Comparison of ENCODE assay signal across 1 cellular context in the genomic region with DNA sequence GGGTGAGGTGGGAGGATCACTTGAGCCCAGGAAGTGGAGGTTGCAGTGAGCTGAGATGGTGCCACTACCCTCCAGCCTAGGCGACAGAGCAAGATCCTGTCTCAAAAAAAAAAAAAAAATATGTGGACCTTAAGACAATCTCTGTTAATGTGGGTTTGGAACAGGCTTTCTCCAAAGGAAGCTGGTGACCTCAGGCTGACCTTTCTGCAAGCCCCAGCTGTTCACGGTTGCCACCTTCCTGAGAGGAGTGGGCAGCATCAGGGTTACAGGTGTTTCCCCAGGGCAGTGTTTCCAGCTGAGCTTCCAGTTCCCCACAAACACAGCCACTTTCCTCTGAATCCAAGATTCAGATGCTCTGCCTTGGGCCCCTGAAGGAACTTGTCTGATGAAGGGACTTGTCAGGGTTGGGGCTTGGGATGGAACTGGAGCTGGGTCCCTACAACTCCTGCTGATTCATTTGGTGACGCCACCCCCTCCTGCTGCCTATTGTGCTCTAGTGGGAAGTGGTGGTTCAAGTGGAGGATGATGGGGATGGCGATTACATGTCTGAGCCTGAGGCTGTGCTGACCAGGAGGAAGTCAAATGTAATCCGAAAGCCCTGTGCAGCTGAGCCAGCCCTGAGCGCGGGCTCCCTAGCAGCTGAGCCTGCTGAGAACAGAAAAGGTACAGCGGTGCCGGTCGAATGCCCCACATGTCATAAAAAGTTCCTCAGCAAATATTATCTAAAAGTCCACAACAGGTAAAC.
TF ChIP-seq lines count a peak whose summit lies in the region.

No MANE protein-coding gene starts in this region.

TF ChIP-seq in K562, 482 proteins besides CTCF, POLR2A, EP300 and RAD21 (continues in another document):
- TF ChIP-seq ILK (tag; IDR thresholded peaks at IDR 0.05; ENCODE audit: borderline replicate concordance, low read depth) (no peak), ATF7 (IDR thresholded peaks at IDR 0.05) (peak; percentile 72; the same call in 1 of the 2 replicates), GATA2 (CRISPR knock-in tag; IDR thresholded peaks at IDR 0.05) (peak; percentile 42; the same call in 1 of the 2 replicates), TOE1 (IDR thresholded peaks at IDR 0.05; ENCODE audit: borderline replicate concordance) (no peak), TOE1 (CRISPR knock-in tag; IDR thresholded peaks at IDR 0.05; ENCODE audit: borderline replicate concordance, low read depth) (no peak), ZNF12 (CRISPR knock-in tag; IDR thresholded peaks at IDR 0.05) (peak; percentile 94), LEF1 (IDR thresholded peaks at IDR 0.05) (no peak), YY1 (IDR thresholded peaks at IDR 0.05; ENCODE audit: borderline replicate concordance in 1 of 3, control insufficient read depth in 1 of 3, extremely low read depth in 1 of 3, insufficient read depth in 3 of 3, insufficient read length in 1 of 3, insufficient replicate concordance in 2 of 3, low read depth in 1 of 3, low read length in 2 of 3) (no peak), FOXM1 (IDR thresholded peaks at IDR 0.05; ENCODE audit: low read depth) (no peak), FOXM1 (CRISPR knock-in tag; IDR thresholded peaks at IDR 0.05; ENCODE audit: low read depth) (no peak), NCOA4 (IDR thresholded peaks at IDR 0.05; ENCODE audit: partially characterized antibody) (no peak), RBM25 (IDR thresholded peaks at IDR 0.05; ENCODE audit: low read depth, low read length, severe bottlenecking) (no peak), HNRNPL (IDR thresholded peaks at IDR 0.05; ENCODE audit: low read depth, low read length) (no peak), TRIM28 (IDR thresholded peaks at IDR 0.05) (no peak), CREB1 (IDR thresholded peaks at IDR 0.05) (no peak), CREB1 (CRISPR knock-in tag; IDR thresholded peaks at IDR 0.05) (peak; percentile 40; the same call in 1 of the 2 replicates), ETV6 (IDR thresholded peaks at IDR 0.05; ENCODE audit: borderline replicate concordance in 1 of 2, low read depth in 2 of 2, low read length in 1 of 2) (no peak), ETV6 (CRISPR knock-in tag; IDR thresholded peaks at IDR 0.05; ENCODE audit: borderline replicate concordance) (no peak), LARP7 (IDR thresholded peaks at IDR 0.05) (no peak), BRD4 (IDR thresholded peaks at IDR 0.05) (no peak), GATAD2B (IDR thresholded peaks at IDR 0.05; ENCODE audit: borderline replicate concordance) (no peak), RCOR1 (IDR thresholded peaks at IDR 0.05; ENCODE audit: borderline replicate concordance in 1 of 2, low read depth in 2 of 2, low read length in 2 of 2) (peak; percentile 50 to 89; a peak in 3 of 4 replicates), CREM (IDR thresholded peaks at IDR 0.05; ENCODE audit: low read depth) (peak; percentile 79), ZKSCAN8 (CRISPR knock-in tag; IDR thresholded peaks at IDR 0.05) (no peak), ZNF124 (CRISPR knock-in tag; IDR thresholded peaks at IDR 0.05) (no peak), ZFX (CRISPR knock-in tag; IDR thresholded peaks at IDR 0.05) (no peak), ZNF263 (CRISPR knock-in tag; IDR thresholded peaks at IDR 0.05; ENCODE audit: borderline replicate concordance) (peak; percentile 81), CTBP1 (IDR thresholded peaks at IDR 0.05; ENCODE audit: borderline replicate concordance) (peak; percentile 92), RB1 (IDR thresholded peaks at IDR 0.05; ENCODE audit: low read depth) (peak; percentile 9; the same call in 1 of the 2 replicates), SRSF1 (IDR thresholded peaks at IDR 0.05; ENCODE audit: low read depth, low read length) (no peak)
- TF ChIP-seq, protein P1, sequence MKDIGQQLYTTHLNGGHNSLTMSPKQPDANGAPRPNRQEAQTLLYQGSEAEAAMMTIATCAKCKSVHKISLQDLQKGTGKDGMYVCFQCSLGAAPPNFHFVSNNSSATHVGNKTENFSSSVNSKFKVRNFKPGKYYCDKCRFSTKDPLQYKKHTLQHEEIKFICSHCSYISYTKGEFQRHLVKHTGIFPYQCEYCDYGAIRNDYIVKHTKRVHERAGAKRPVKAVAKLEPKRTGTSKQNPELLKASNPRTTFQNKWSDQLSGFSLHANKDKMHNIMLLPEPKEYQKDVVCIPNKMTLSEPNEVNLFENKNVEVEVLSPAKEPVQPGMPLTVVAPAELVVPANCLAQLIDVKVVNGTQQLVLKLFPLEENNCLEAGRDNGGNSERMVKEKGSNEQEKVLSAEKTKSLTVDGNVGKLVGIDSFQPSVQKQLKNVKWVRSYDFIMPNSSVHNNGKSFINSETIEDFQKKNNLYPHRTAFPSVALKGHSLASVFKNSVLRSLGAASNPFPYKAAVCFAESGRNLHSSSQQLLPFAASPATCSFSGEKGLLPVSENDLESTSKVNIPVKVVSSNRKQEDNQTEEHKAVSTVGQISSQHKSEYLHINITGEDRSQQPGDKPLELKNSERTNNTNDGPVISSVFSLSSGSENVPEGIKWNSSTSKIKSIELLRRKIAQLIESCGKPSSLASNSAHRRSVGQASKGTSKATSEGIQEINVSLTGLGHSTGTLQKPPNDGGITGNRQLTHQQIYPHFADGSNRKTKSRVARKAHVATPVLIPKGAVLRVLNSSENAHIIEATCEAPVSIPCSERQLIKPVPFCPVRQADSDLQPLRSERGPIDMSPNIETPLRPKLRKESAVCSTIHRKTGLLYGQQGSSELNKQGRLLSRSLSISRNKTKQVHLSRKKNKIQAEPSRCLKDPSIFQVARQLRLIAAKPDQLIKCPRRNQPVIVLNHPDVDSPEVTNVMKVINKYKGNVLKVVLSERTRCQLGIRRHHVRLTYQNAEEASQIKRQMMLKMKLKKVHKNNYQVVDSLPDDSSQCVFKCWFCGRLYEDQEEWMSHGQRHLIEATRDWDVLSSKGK (CRISPR knock-in tag; IDR thresholded peaks at IDR 0.05) = no peak
- TF ChIP-seq, protein P2, sequence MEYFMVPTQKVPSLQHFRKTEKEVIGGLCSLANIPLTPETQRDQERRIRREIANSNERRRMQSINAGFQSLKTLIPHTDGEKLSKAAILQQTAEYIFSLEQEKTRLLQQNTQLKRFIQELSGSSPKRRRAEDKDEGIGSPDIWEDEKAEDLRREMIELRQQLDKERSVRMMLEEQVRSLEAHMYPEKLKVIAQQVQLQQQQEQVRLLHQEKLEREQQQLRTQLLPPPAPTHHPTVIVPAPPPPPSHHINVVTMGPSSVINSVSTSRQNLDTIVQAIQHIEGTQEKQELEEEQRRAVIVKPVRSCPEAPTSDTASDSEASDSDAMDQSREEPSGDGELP (CRISPR knock-in tag; IDR thresholded peaks at IDR 0.05; ENCODE audit: borderline replicate concordance) = peak; percentile 78
- TF ChIP-seq, protein P3, sequence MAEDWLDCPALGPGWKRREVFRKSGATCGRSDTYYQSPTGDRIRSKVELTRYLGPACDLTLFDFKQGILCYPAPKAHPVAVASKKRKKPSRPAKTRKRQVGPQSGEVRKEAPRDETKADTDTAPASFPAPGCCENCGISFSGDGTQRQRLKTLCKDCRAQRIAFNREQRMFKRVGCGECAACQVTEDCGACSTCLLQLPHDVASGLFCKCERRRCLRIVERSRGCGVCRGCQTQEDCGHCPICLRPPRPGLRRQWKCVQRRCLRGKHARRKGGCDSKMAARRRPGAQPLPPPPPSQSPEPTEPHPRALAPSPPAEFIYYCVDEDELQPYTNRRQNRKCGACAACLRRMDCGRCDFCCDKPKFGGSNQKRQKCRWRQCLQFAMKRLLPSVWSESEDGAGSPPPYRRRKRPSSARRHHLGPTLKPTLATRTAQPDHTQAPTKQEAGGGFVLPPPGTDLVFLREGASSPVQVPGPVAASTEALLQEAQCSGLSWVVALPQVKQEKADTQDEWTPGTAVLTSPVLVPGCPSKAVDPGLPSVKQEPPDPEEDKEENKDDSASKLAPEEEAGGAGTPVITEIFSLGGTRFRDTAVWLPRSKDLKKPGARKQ (CRISPR knock-in tag; IDR thresholded peaks at IDR 0.05) = no peak
- TF ChIP-seq, protein P4, sequence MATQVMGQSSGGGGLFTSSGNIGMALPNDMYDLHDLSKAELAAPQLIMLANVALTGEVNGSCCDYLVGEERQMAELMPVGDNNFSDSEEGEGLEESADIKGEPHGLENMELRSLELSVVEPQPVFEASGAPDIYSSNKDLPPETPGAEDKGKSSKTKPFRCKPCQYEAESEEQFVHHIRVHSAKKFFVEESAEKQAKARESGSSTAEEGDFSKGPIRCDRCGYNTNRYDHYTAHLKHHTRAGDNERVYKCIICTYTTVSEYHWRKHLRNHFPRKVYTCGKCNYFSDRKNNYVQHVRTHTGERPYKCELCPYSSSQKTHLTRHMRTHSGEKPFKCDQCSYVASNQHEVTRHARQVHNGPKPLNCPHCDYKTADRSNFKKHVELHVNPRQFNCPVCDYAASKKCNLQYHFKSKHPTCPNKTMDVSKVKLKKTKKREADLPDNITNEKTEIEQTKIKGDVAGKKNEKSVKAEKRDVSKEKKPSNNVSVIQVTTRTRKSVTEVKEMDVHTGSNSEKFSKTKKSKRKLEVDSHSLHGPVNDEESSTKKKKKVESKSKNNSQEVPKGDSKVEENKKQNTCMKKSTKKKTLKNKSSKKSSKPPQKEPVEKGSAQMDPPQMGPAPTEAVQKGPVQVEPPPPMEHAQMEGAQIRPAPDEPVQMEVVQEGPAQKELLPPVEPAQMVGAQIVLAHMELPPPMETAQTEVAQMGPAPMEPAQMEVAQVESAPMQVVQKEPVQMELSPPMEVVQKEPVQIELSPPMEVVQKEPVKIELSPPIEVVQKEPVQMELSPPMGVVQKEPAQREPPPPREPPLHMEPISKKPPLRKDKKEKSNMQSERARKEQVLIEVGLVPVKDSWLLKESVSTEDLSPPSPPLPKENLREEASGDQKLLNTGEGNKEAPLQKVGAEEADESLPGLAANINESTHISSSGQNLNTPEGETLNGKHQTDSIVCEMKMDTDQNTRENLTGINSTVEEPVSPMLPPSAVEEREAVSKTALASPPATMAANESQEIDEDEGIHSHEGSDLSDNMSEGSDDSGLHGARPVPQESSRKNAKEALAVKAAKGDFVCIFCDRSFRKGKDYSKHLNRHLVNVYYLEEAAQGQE (CRISPR knock-in tag; IDR thresholded peaks at IDR 0.05; ENCODE audit: low read depth) = no peak
- TF ChIP-seq, protein P5, sequence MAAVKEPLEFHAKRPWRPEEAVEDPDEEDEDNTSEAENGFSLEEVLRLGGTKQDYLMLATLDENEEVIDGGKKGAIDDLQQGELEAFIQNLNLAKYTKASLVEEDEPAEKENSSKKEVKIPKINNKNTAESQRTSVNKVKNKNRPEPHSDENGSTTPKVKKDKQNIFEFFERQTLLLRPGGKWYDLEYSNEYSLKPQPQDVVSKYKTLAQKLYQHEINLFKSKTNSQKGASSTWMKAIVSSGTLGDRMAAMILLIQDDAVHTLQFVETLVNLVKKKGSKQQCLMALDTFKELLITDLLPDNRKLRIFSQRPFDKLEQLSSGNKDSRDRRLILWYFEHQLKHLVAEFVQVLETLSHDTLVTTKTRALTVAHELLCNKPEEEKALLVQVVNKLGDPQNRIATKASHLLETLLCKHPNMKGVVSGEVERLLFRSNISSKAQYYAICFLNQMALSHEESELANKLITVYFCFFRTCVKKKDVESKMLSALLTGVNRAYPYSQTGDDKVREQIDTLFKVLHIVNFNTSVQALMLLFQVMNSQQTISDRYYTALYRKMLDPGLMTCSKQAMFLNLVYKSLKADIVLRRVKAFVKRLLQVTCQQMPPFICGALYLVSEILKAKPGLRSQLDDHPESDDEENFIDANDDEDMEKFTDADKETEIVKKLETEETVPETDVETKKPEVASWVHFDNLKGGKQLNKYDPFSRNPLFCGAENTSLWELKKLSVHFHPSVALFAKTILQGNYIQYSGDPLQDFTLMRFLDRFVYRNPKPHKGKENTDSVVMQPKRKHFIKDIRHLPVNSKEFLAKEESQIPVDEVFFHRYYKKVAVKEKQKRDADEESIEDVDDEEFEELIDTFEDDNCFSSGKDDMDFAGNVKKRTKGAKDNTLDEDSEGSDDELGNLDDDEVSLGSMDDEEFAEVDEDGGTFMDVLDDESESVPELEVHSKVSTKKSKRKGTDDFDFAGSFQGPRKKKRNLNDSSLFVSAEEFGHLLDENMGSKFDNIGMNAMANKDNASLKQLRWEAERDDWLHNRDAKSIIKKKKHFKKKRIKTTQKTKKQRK (IDR thresholded peaks at IDR 0.05; ENCODE audit: borderline replicate concordance, low read depth, low read length) = no peak
- TF ChIP-seq, protein P6, sequence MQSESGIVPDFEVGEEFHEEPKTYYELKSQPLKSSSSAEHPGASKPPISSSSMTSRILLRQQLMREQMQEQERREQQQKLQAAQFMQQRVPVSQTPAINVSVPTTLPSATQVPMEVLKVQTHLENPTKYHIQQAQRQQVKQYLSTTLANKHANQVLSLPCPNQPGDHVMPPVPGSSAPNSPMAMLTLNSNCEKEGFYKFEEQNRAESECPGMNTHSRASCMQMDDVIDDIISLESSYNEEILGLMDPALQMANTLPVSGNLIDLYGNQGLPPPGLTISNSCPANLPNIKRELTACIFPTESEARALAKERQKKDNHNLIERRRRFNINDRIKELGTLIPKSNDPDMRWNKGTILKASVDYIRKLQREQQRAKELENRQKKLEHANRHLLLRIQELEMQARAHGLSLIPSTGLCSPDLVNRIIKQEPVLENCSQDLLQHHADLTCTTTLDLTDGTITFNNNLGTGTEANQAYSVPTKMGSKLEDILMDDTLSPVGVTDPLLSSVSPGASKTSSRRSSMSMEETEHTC (IDR thresholded peaks at IDR 0.05) = no peak
- TF ChIP-seq, protein P7, sequence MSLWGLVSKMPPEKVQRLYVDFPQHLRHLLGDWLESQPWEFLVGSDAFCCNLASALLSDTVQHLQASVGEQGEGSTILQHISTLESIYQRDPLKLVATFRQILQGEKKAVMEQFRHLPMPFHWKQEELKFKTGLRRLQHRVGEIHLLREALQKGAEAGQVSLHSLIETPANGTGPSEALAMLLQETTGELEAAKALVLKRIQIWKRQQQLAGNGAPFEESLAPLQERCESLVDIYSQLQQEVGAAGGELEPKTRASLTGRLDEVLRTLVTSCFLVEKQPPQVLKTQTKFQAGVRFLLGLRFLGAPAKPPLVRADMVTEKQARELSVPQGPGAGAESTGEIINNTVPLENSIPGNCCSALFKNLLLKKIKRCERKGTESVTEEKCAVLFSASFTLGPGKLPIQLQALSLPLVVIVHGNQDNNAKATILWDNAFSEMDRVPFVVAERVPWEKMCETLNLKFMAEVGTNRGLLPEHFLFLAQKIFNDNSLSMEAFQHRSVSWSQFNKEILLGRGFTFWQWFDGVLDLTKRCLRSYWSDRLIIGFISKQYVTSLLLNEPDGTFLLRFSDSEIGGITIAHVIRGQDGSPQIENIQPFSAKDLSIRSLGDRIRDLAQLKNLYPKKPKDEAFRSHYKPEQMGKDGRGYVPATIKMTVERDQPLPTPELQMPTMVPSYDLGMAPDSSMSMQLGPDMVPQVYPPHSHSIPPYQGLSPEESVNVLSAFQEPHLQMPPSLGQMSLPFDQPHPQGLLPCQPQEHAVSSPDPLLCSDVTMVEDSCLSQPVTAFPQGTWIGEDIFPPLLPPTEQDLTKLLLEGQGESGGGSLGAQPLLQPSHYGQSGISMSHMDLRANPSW (CRISPR knock-in tag; IDR thresholded peaks at IDR 0.05) = no peak
- TF ChIP-seq, protein P8, sequence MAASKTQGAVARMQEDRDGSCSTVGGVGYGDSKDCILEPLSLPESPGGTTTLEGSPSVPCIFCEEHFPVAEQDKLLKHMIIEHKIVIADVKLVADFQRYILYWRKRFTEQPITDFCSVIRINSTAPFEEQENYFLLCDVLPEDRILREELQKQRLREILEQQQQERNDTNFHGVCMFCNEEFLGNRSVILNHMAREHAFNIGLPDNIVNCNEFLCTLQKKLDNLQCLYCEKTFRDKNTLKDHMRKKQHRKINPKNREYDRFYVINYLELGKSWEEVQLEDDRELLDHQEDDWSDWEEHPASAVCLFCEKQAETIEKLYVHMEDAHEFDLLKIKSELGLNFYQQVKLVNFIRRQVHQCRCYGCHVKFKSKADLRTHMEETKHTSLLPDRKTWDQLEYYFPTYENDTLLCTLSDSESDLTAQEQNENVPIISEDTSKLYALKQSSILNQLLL (CRISPR knock-in tag; IDR thresholded peaks at IDR 0.05; ENCODE audit: borderline replicate concordance) = no peak
- TF ChIP-seq, protein P9, sequence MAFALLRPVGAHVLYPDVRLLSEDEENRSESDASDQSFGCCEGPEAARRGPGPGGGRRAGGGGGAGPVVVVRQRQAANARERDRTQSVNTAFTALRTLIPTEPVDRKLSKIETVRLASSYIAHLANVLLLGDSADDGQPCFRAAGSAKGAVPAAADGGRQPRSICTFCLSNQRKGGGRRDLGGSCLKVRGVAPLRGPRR (CRISPR knock-in tag; IDR thresholded peaks at IDR 0.05) = no peak
